In the genomic region with DNA sequence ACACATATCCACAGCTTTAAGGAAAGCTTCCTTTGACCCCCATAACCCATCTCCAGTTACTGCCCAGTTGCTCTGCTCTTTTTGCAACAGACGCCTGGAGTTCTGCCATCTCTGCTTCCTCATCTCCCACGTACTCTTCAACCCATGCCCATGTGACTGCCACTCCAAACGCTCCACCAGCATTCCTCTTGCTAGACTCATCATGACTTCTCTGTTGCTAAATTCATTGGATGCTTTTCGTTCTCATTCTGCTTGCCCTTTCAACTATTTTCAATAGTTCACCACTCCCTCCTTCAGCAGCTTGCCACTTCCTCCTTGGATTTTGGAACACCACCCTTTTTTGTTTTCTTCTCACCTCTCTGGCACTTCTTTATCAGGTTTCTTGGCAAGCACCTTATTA, we compare ENCODE assay signal across 9 cellular contexts. TPM values are rescaled to one million over a fixed set of nuclear protein-coding genes. Genes with fewer than 3 reads are reported as not detected.
DNase-seq lines count a peak whose midpoint lies in the region; ATAC-seq, FAIRE-seq and TF ChIP-seq lines count a peak whose summit lies in the region.
"Had no signal": no experiment of that assay in that cellular context is flagged by ENCODE, and none has a peak within 500 bp of the region (broad histone marks: within the 10 kb centered on the region; RNA-seq: fewer than 3 reads in every experiment).

No MANE protein-coding gene starts in this region.

- ATAC-seq in GM19467 (IDR thresholded peaks at IDR 0.05; ENCODE audit: unreplicated experiment), result no peak

- H3K4me3 ChIP-seq in AG09309 (ENCODE audit: control insufficient read depth, low read depth, low read length) (no peak overlapping the region), cardiac fibroblast (replicated peaks in 1 of 2; ENCODE audit: low read depth in 2 of 2, low read length in 2 of 2) (no peak overlapping the region)

- no peak for FAIRE-seq in GM19239 (lab: Jason Lieb, UNC)

- peak; percentile 93 for DNase-seq in AG09309 (ENCODE audit: low read depth)
- DNase-seq in LoVo (ENCODE audit: low spot score), result peak; percentile 83
- DNase-seq in cardiac fibroblast (ENCODE audit: low read depth in 2 of 2), result peak; percentile 99
- peak; percentile 79 to 88 for DNase-seq in lung microvascular endothelial cell (ENCODE audit: low read depth in 2 of 2)
- no peak for DNase-seq in GM19239 (ENCODE audit: insufficient read length, low spot score)
- DNase-seq in activated CD8-positive, alpha-beta memory T cell treated with anti-CD3 and anti-CD28 coated beads, Interleukin-2, amount 50 U/mL, for 4 hours, result no peak
- DNase-seq in activated effector memory CD4-positive, alpha-beta T cell treated with Interleukin-2 at 50 U/mL for 16 hours, result no peak
- DNase-seq: activated naive CD4-positive, alpha-beta T cell treated with anti-CD3 and anti-CD28 coated beads for 36 hours had no signal

- TF ChIP-seq CTCF in AG09309 (IDR thresholded peaks at IDR 0.05; ENCODE audit: control insufficient read depth, insufficient read depth, low read depth, low read length, missing control alignments) (no peak), cardiac fibroblast (IDR thresholded peaks at IDR 0.05; ENCODE audit: low read depth, low read length) (no peak)

RNA-seq across cellular contexts. Expression of gene KNSTRN, which starts 2.7 kb away (rescaled TPM):
- 10.9 and 21.1 TPM in 2 replicates for total RNA-seq in lung microvascular endothelial cell

RNA-seq across cellular contexts. Expression of gene DISP2, which starts 21.8 kb away (rescaled TPM):
- under 0.01 TPM in 2 replicates for total RNA-seq in lung microvascular endothelial cell

RNA-seq across cellular contexts. Expression of gene IVD, which starts 25.7 kb away (rescaled TPM):
- total RNA-seq in lung microvascular endothelial cell, result 31.4 and 32.3 TPM in 2 replicates

RNA-seq across cellular contexts. Expression of gene PHGR1, which starts 29.0 kb away (rescaled TPM):
- not detected in 2 replicates for total RNA-seq in lung microvascular endothelial cell
- total RNA-seq: activated naive CD4-positive, alpha-beta T cell treated with anti-CD3 and anti-CD28 coated beads for 36 hours had no signal

RNA-seq across cellular contexts. Expression of gene CCDC9B, which starts 39.1 kb away (rescaled TPM):
- 8.9 and 11.1 TPM in 2 replicates for total RNA-seq in lung microvascular endothelial cell

Comparison
In these comparisons a context has a peak if more than half of its experiments do, and no peak if none do; other contexts are left out.
1. DNase-seq: peak in AG09309 (single experiment), LoVo (single experiment), cardiac fibroblast (2 of 2) and lung microvascular endothelial cell (2 of 2); none in GM19239 (single experiment), activated CD8-positive, alpha-beta memory T cell treated with anti-CD3 and anti-CD28 coated beads, Interleukin-2, amount 50 U/mL, for 4 hours (single experiment) and activated effector memory CD4-positive, alpha-beta T cell treated with Interleukin-2 at 50 U/mL for 16 hours (single experiment).